ENCODE assay signal across 21 cellular contexts in the genomic region with DNA sequence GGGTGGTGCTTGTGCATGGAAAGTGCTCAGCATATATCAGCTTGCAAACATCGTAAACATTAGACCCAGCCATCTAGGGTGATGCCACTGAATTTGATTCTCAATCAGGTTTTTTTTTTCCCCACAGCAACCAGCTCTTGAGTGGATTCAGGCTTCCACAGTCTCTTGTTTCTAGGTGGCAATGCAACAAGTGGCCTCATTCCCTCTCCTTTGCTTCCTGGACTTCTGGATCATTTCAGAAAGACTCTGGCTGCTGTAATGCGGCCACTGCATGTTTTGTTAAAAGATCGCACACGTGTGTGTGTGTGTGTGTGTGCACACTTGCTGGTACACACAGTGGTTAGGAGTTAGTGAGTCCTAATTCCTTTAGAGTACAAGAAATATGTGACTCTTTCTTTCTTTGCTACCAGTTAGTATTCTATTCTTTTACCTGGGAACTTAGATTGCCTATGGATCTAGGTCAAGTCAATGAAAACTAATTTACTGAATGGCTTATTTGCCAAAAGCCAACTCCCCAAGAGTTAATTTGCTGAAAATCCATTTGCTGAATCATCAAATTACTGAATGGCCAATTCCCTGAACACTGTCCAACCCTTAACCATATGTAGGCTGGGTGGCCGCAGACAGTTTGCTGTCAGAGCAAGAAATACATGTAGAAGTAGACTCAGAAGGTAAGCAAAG.
DNase-seq lines count a peak whose midpoint lies in the region; ATAC-seq, FAIRE-seq and TF ChIP-seq lines count a peak whose summit lies in the region.
"Had no signal": no experiment of that assay in that cellular context is flagged by ENCODE, and none has a peak within 500 bp of the region (broad histone marks: within the 10 kb centered on the region; RNA-seq: fewer than 3 reads in every experiment).

No MANE protein-coding gene starts in this region.

- TF ChIP-seq CTCF in HepG2 (CRISPR knock-in tag; IDR thresholded peaks at IDR 0.05): no peak
- TF ChIP-seq CTCF in right lobe of liver (IDR thresholded peaks at IDR 0.05): no peak
- TF ChIP-seq CTCF in IMR-90 (conservative IDR thresholded peaks at IDR 0.05; ENCODE audit: low read depth, low read length): no peak
- no peak for TF ChIP-seq CTCF in H1 (IDR thresholded peaks at IDR 0.05; ENCODE audit: control extremely low read depth in 1 of 3, insufficient read depth in 1 of 3, low read depth in 1 of 3, low read length in 3 of 3)
- TF ChIP-seq CTCF in nephron progenitor cell (IDR thresholded peaks at IDR 0.05): no peak

- H3K9me1 ChIP-seq in IMR-90 (ENCODE audit: insufficient read depth, low read length): no peaks in the 10 kb centered on the region

- no peak overlapping the region for H3K9ac ChIP-seq in HepG2 (ENCODE audit: insufficient read depth, low read depth, low read length)
- H3K9ac ChIP-seq in IMR-90 (ENCODE audit: low read depth, low read length): no peak overlapping the region
- no peak overlapping the region for H3K9ac ChIP-seq in H1 (replicated peaks in 1 of 4; ENCODE audit: extremely low read depth in 1 of 4, low read depth in 3 of 4, low read length in 3 of 4)
- H3K9ac ChIP-seq: BLaER1 had no signal

- H3K14ac ChIP-seq in IMR-90 (replicated peaks; ENCODE audit: low read depth, low read length): no peak overlapping the region
- H3K14ac ChIP-seq in H1 (ENCODE audit: insufficient read length): no peak overlapping the region

- no peak overlapping the region for H2BK12ac ChIP-seq in H1 (ENCODE audit: low read depth, low read length)

- in situ Hi-C loops in HepG2 (cut with HindIII; ENCODE audit: extremely low pct_ligation_motif_present, low pct_unique_long_range_greater_than_20kb): no loop called here
- in situ Hi-C loops in IMR-90 (cut with MboI; ENCODE audit: low sequenced_read_pairs): no loop called here

- TF ChIP-seq EP300 in HepG2 (IDR thresholded peaks at IDR 0.05; ENCODE audit: low read depth in 2 of 2, low read length in 2 of 2) (no peak), HepG2 (CRISPR knock-in tag; IDR thresholded peaks at IDR 0.05; ENCODE audit: borderline replicate concordance) (no peak), H1 (IDR thresholded peaks at IDR 0.05; ENCODE audit: borderline replicate concordance in 1 of 2, low read depth in 2 of 2, low read length in 2 of 2) (no peak)

- no peak for ATAC-seq in HepG2
- no peak for ATAC-seq in right lobe of liver
- no peak for ATAC-seq in IMR-90 (ENCODE audit: low read depth)
- ATAC-seq: CD8-positive, alpha-beta T cell; HCT116 had no signal

- H2BK20ac ChIP-seq in IMR-90 (ENCODE audit: low read depth, low read length) (no peak overlapping the region), H1 (ENCODE audit: low read length) (no peak overlapping the region)

- H4K8ac ChIP-seq in IMR-90 (ENCODE audit: low read depth in 2 of 2, low read length in 2 of 2) (no peak overlapping the region), H1 (ENCODE audit: extremely low read depth, insufficient read depth, low read length) (no peak overlapping the region)

- H4K5ac ChIP-seq in IMR-90 (ENCODE audit: low read depth, low read length): no peak overlapping the region
- no peak overlapping the region for H4K5ac ChIP-seq in H1 (ENCODE audit: insufficient read length, low read depth, low read length)

- H4K20me1 ChIP-seq in HepG2 (ENCODE audit: insufficient read depth, low read length): no peaks in the 10 kb centered on the region
- no peaks in the 10 kb centered on the region for H4K20me1 ChIP-seq in IMR-90 (ENCODE audit: insufficient read depth, low read length)
- H4K20me1 ChIP-seq in H1 (replicated peaks in 1 of 2; ENCODE audit: control insufficient read depth in 1 of 2, insufficient read depth in 2 of 2, low read length in 2 of 2): no peaks in the 10 kb centered on the region
- H4K20me1 ChIP-seq: BLaER1 had no signal

- FAIRE-seq in HepG2 (lab: Jason Lieb, UNC) (no peak), H1 (lab: Jason Lieb, UNC) (no peak), frontal cortex (lab: Jason Lieb, UNC) (no peak)
- FAIRE-seq: G401.6, GM12892 had no signal

- H3K36me3 ChIP-seq in HepG2 (replicated peaks in 1 of 2; ENCODE audit: control insufficient read depth in 1 of 2, insufficient read depth in 2 of 2, low read length in 2 of 2): no peaks in the 10 kb centered on the region
- H3K36me3 ChIP-seq in right lobe of liver: no peaks in the 10 kb centered on the region
- no peaks in the 10 kb centered on the region for H3K36me3 ChIP-seq in IMR-90 (ENCODE audit: control insufficient read depth, insufficient read depth, low read length)
- no peaks in the 10 kb centered on the region for H3K36me3 ChIP-seq in H1 (ENCODE audit: control insufficient read depth in 2 of 4, insufficient read depth in 4 of 4, low read length in 3 of 4)
- H3K36me3 ChIP-seq: BLaER1 had no signal

- H4K91ac ChIP-seq in IMR-90 (ENCODE audit: insufficient read depth, low read depth, low read length) (no peak overlapping the region), H1 (replicated peaks; ENCODE audit: insufficient read length, low read length) (no peak overlapping the region)

- no peak overlapping the region for H3K4me3 Mint-ChIP-seq in activated naive CD4-positive, alpha-beta T cell treated with anti-CD3 and anti-CD28 coated beads for 36 hours
- H3K4me3 Mint-ChIP-seq in nephron progenitor cell: no peak overlapping the region
- H3K4me3 Mint-ChIP-seq: B cell; CD4-positive, CD25-positive, alpha-beta regulatory T cell; CD8-positive, alpha-beta T cell; H9; HFFc6 had no signal

- TF ChIP-seq RAD21 in HepG2 (CRISPR knock-in tag; IDR thresholded peaks at IDR 0.05) (no peak), IMR-90 (IDR thresholded peaks at IDR 0.05; ENCODE audit: low read length) (no peak), H1 (IDR thresholded peaks at IDR 0.05 in 1 of 2, conservative IDR thresholded peaks at IDR 0.05 in 1 of 2; ENCODE audit: low read depth in 2 of 2, low read length in 2 of 2) (no peak)

- H3K36me3 Mint-ChIP-seq in activated naive CD4-positive, alpha-beta T cell treated with anti-CD3 and anti-CD28 coated beads for 36 hours (ENCODE audit: low read depth): no peaks in the 10 kb centered on the region
- H3K36me3 Mint-ChIP-seq in nephron progenitor cell (ENCODE audit: low read depth): no peaks in the 10 kb centered on the region
- H3K36me3 Mint-ChIP-seq: CD4-positive, CD25-positive, alpha-beta regulatory T cell; CD8-positive, alpha-beta T cell had no signal

- H2BK15ac ChIP-seq in IMR-90 (ENCODE audit: low read depth, low read length) (no peak overlapping the region), H1 (ENCODE audit: low read length) (no peak overlapping the region)

- TF ChIP-seq POLR2A in HepG2 (IDR thresholded peaks at IDR 0.05; ENCODE audit: insufficient read depth in 1 of 2, low read depth in 2 of 2, low read length in 2 of 2): no peak
- no peak for TF ChIP-seq POLR2A in right lobe of liver (IDR thresholded peaks at IDR 0.05)
- no peak for TF ChIP-seq POLR2A in IMR-90 (IDR thresholded peaks at IDR 0.05; ENCODE audit: low read depth, low read length)
- TF ChIP-seq POLR2A in H1 (IDR thresholded peaks at IDR 0.05; ENCODE audit: control extremely low read depth in 1 of 2, low read depth in 2 of 2, low read length in 2 of 2): no peak

- CTCF ChIA-PET in HepG2 (lab: Yijun Ruan, JAX; ENCODE audit: low intra/inter-chr PET ratio, low total read pairs) (no interaction called here), IMR-90 (lab: Yijun Ruan, JAX) (interaction anchor here (0.7 to 1.5 kb wide), 2 partner anchors 11 kb away, joined by 4 to 7 read pairs; no protein-coding TSS in a partner anchor), H1 (lab: Charles Lee; ENCODE audit: partially characterized antibody) (interaction anchor here (0.6 to 26.4 kb wide), 23 partner anchors 10 to 350 kb away, joined by 3 to 558 read pairs (median 6); no protein-coding TSS in a partner anchor)
- CTCF ChIA-PET in activated naive CD4-positive, alpha-beta T cell treated with anti-CD3 and anti-CD28 coated beads for 36 hours (lab: Charles Lee): interaction anchor here (0.6 to 5.3 kb wide), 4 partner anchors 11 to 690 kb away, joined by 3 to 52 read pairs (median 4); no protein-coding TSS in a partner anchor

- H3K79me2 ChIP-seq in HepG2 (ENCODE audit: insufficient read depth, low read length) (no peaks in the 10 kb centered on the region), H1 (ENCODE audit: control insufficient read depth in 1 of 2, insufficient read depth in 2 of 2, low read length in 2 of 2) (no peaks in the 10 kb centered on the region)

- H3K9me3 ChIP-seq in HepG2 (ENCODE audit: low read length) (no peaks in the 10 kb centered on the region), right lobe of liver (no peaks in the 10 kb centered on the region), IMR-90 (ENCODE audit: control insufficient read depth, insufficient read depth, low read length) (no peaks in the 10 kb centered on the region), H1 (ENCODE audit: insufficient read depth in 2 of 2, low read depth in 1 of 2, low read length in 1 of 2) (no peaks in the 10 kb centered on the region)
- H3K9me3 ChIP-seq: BLaER1, Caco-2 had no signal

- H2AK9ac ChIP-seq in IMR-90 (replicated peaks; ENCODE audit: low read depth, low read length, poor library complexity): no peak overlapping the region

- H3K4me1 Mint-ChIP-seq in activated naive CD4-positive, alpha-beta T cell treated with anti-CD3 and anti-CD28 coated beads for 36 hours (ENCODE audit: low read depth): no peaks in the 10 kb centered on the region
- no peaks in the 10 kb centered on the region for H3K4me1 Mint-ChIP-seq in nephron progenitor cell
- H3K4me1 Mint-ChIP-seq: B cell had no signal

- dilution Hi-C loops in IMR-90 (cut with HindIII; ENCODE audit: low sequenced_read_pairs, unreplicated experiment): no loop called here

- H3K4me1 ChIP-seq in HepG2 (ENCODE audit: insufficient read depth, low read length) (no peaks in the 10 kb centered on the region), right lobe of liver (peaks cover 0 to 8% (median 0%) of the 10 kb centered on the region in 4 donors), IMR-90 (ENCODE audit: control insufficient read depth, insufficient read depth, low read length) (no peaks in the 10 kb centered on the region), H1 (replicated peaks in 1 of 4; ENCODE audit: control insufficient read depth in 3 of 4, insufficient read depth in 4 of 4, low read length in 3 of 4) (no peaks in the 10 kb centered on the region)
- H3K4me1 ChIP-seq: Caco-2 had no signal

- WGBS in HepG2 (ENCODE audit: low lambda C conversion rate): 50% methylated on average over 5 of the region's 5 CpGs
- WGBS in right lobe of liver (ENCODE audit: insufficient coverage, low coverage, low lambda C conversion rate, missing lambda C conversion rate): 87% methylated on average over 2 of the region's 5 CpGs
- WGBS in IMR-90 (ENCODE audit: extremely low coverage in 2 of 2, insufficient read length in 1 of 2), 2 experiments: 80% methylated on average over 1 of the region's 5 CpGs; no CpG with 5 or more reads in 1 of the 2 experiments
- WGBS in H1 (ENCODE audit: extremely low coverage in 1 of 2, insufficient coverage in 1 of 2, insufficient read length in 1 of 2, insufficient replicate concordance in 2 of 2, low coverage in 1 of 2, low lambda C conversion rate in 2 of 2, missing lambda C conversion rate in 1 of 2), 2 experiments: 91% methylated on average over 5 of the region's 5 CpGs; no CpG with 5 or more reads in 1 of the 2 experiments

- BruUV-seq in HepG2 (replicated peaks; lab: Mats Ljungman, UMichigan): no TSS peak
- BruUV-seq in IMR-90 (replicated peaks; lab: Mats Ljungman, UMichigan): no TSS peak

- H3K27ac Mint-ChIP-seq in activated naive CD4-positive, alpha-beta T cell treated with anti-CD3 and anti-CD28 coated beads for 36 hours: no peak overlapping the region
- H3K27ac Mint-ChIP-seq in nephron progenitor cell: no peak overlapping the region
- H3K27ac Mint-ChIP-seq: B cell; CD4-positive, CD25-positive, alpha-beta regulatory T cell; CD8-positive, alpha-beta T cell; H9; HFFc6 had no signal

- DNase-seq in HepG2 (ENCODE audit: low spot score): no peak
- no peak for DNase-seq in right lobe of liver
- no peak for DNase-seq in IMR-90
- peak in 1 of 2 experiments; percentile 8 for DNase-seq in H1 (ENCODE audit: low read depth in 1 of 2, low spot score in 2 of 2)
- DNase-seq in frontal cortex (ENCODE audit: low spot score in 2 of 2): no peak
- no peak for DNase-seq in activated naive CD4-positive, alpha-beta T cell treated with anti-CD3 and anti-CD28 coated beads for 36 hours
- no peak for DNase-seq in nephron progenitor cell
- DNase-seq: Caco-2; CD4-positive, CD25-positive, alpha-beta regulatory T cell; CD8-positive, alpha-beta T cell; DMS153; DND-41; GOT3; H9; HFFc6 had no signal

- no peaks in the 10 kb centered on the region for H3K79me1 ChIP-seq in IMR-90 (ENCODE audit: low read depth in 1 of 2, low read length in 2 of 2)
- H3K79me1 ChIP-seq in H1 (ENCODE audit: low read depth, low read length): no peaks in the 10 kb centered on the region

- H3K4me3 ChIP-seq in HepG2 (replicated peaks in 1 of 3; ENCODE audit: insufficient read depth in 1 of 3, low read depth in 2 of 3, low read length in 3 of 3): no peak overlapping the region
- H3K4me3 ChIP-seq in right lobe of liver: no peak overlapping the region
- no peak overlapping the region for H3K4me3 ChIP-seq in IMR-90 (ENCODE audit: insufficient read depth, low read depth, low read length)
- H3K4me3 ChIP-seq in H1 (ENCODE audit: extremely low read depth in 1 of 4, insufficient read depth in 2 of 4, low read depth in 3 of 4, low read length in 4 of 4): no peak overlapping the region
- H3K4me3 ChIP-seq: BLaER1 had no signal

- H2BK120ac ChIP-seq in IMR-90 (ENCODE audit: low read depth, low read length) (no peak overlapping the region), H1 (replicated peaks; ENCODE audit: low read depth, low read length) (no peak overlapping the region)

- H3K56ac ChIP-seq in IMR-90 (ENCODE audit: extremely low read depth, insufficient read depth, low read length) (no peak overlapping the region), H1 (replicated peaks; ENCODE audit: insufficient read length, low read depth, low read length) (no peak overlapping the region)

- no peaks in the 10 kb centered on the region for H3K23me2 ChIP-seq in H1 (ENCODE audit: low read depth, low read length)

- H2AFZ ChIP-seq in HepG2 (ENCODE audit: low read length) (no peak overlapping the region), IMR-90 (replicated peaks; ENCODE audit: low read length, poor library complexity) (no peak overlapping the region), H1 (ENCODE audit: low read length) (no peak overlapping the region)

- H2AK5ac ChIP-seq in IMR-90 (ENCODE audit: low read depth, low read length): no peak overlapping the region
- H2AK5ac ChIP-seq in H1 (ENCODE audit: low read depth, low read length): no peak overlapping the region

- POLR2A ChIA-PET in HepG2 (lab: Yijun Ruan, JAX): no interaction called here
- POLR2A ChIA-PET in IMR-90 (lab: Charles Lee; ENCODE audit: unreplicated experiment): no interaction called here
- POLR2A ChIA-PET in H1 (lab: Charles Lee; ENCODE audit: partially characterized antibody): no interaction called here

- H3K23ac ChIP-seq in IMR-90 (ENCODE audit: low read depth, low read length) (no peak overlapping the region), H1 (ENCODE audit: insufficient read length) (no peak overlapping the region)

- H3K18ac ChIP-seq in IMR-90 (ENCODE audit: low read depth, low read length): no peak overlapping the region
- H3K18ac ChIP-seq in H1 (ENCODE audit: extremely low read depth, low read length): no peak overlapping the region

- H3K27ac ChIP-seq in HepG2 (ENCODE audit: extremely low read length, insufficient read depth, low read length) (no peak overlapping the region), right lobe of liver (no peak overlapping the region), IMR-90 (ENCODE audit: insufficient read depth, low read length) (no peak overlapping the region), H1 (ENCODE audit: low read depth, low read length) (no peak overlapping the region)
- H3K27ac ChIP-seq: BLaER1, C4-2B had no signal

- peaks cover 5% of the 10 kb centered on the region for H3K27me3 Mint-ChIP-seq in activated naive CD4-positive, alpha-beta T cell treated with anti-CD3 and anti-CD28 coated beads for 36 hours (ENCODE audit: low read depth)
- peaks cover 13% of the 10 kb centered on the region for H3K27me3 Mint-ChIP-seq in nephron progenitor cell (ENCODE audit: low read depth, poor library complexity)

- H3K9me3 Mint-ChIP-seq in activated naive CD4-positive, alpha-beta T cell treated with anti-CD3 and anti-CD28 coated beads for 36 hours: no peaks in the 10 kb centered on the region
- no peaks in the 10 kb centered on the region for H3K9me3 Mint-ChIP-seq in nephron progenitor cell
- H3K9me3 Mint-ChIP-seq: CD4-positive, CD25-positive, alpha-beta regulatory T cell; CD8-positive, alpha-beta T cell; H9; HFFc6 had no signal

- H3K4ac ChIP-seq in IMR-90 (ENCODE audit: low read depth, low read length) (no peak overlapping the region), H1 (replicated peaks; ENCODE audit: insufficient read length, low read depth, low read length) (no peak overlapping the region)

- intact Hi-C loops in HepG2 (cut with micrococcal nuclease; ENCODE audit: unreplicated experiment) (no loop called here), right lobe of liver (cut with DNase I) (no loop called here), IMR-90 (cut with micrococcal nuclease) (no loop called here)
- intact Hi-C loops in activated naive CD4-positive, alpha-beta T cell treated with anti-CD3 and anti-CD28 coated beads for 36 hours (cut with micrococcal nuclease): no loop called here

- peaks cover 0 to 44% of the 10 kb centered on the region in 2 experiments; a peak in 4 of 5 replicates for H3K27me3 ChIP-seq in HepG2 (ENCODE audit: control insufficient read depth in 1 of 2, insufficient read depth in 2 of 2, low read length in 2 of 2)
- no peaks in the 10 kb centered on the region for H3K27me3 ChIP-seq in right lobe of liver
- H3K27me3 ChIP-seq in IMR-90 (ENCODE audit: control insufficient read depth, insufficient read depth, low read length): peaks cover 24% of the 10 kb centered on the region
- no peaks in the 10 kb centered on the region for H3K27me3 ChIP-seq in H1 (replicated peaks in 1 of 4; ENCODE audit: control insufficient read depth in 3 of 4, extremely low read depth in 1 of 4, insufficient read depth in 3 of 4, low read length in 3 of 4)
- H3K27me3 ChIP-seq: BLaER1 had no signal

- H2BK5ac ChIP-seq in IMR-90 (ENCODE audit: low read depth, low read length, poor library complexity, severe bottlenecking): no peak overlapping the region
- H2BK5ac ChIP-seq in H1 (ENCODE audit: low read depth, low read length): no peak overlapping the region

- H3K4me2 ChIP-seq in HepG2 (ENCODE audit: low read depth, low read length) (no peak overlapping the region), IMR-90 (ENCODE audit: low read depth, low read length) (no peak overlapping the region), H1 (ENCODE audit: insufficient read depth in 1 of 2, low read depth in 2 of 2, low read length in 2 of 2) (no peak overlapping the region)

Comparison
In these comparisons a context has a peak if more than half of its experiments do, and no peak if none do; other contexts are left out.
1. Of the 41 proteins assayed by ChIP-seq in both HepG2 and H1: peak only in HepG2: none; only in H1: none; in both: MAFK; in neither: 40.